ENCODE assay signal across 1 cellular context in the genomic region with DNA sequence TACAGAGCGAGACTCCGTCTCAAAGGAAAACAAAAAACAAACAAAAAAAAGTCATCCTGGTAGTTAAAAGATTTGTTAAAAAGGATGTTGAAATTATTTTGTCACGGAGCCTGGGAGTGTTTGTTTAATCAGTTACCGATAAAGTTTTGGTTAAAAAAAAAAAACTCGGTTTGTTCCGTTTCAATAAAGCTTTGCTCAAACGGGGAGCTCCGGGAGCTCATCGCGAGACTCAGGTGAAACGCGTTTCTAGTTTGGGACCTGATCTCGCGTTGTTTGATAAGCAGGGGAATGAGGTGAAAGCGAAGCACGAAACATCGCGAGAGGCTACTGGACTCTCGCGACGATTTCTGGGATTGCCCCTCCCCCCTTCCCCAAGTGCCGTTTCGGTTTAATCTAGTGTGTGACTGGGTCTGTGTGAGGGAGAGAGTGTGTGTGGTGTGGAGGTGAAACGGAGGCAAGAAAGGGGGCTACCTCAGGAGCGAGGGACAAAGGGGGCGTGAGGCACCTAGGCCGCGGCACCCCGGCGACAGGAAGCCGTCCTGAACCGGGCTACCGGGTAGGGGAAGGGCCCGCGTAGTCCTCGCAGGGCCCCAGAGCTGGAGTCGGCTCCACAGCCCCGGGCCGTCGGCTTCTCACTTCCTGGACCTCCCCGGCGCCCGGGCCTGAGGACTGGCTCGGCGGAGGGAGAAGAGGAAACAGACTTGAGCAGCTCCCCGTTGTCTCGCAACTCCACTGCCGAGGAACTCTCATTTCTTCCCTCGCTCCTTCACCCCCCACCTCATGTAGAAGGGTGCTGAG.
A peak's percentile ranks its signal among the peaks of the same experiment; 100 is the strongest.
TF ChIP-seq lines count a peak whose summit lies in the region.

A gene (plus strand): TSS at position 374 of the 798 bp plus-strand sequence. CDS start 586 bp downstream, outside the sequence.

TF ChIP-seq in HepG2, 621 proteins besides CTCF, POLR2A, EP300 and RAD21 (continued from another document and continues in another):
- TF ChIP-seq, protein P1, sequence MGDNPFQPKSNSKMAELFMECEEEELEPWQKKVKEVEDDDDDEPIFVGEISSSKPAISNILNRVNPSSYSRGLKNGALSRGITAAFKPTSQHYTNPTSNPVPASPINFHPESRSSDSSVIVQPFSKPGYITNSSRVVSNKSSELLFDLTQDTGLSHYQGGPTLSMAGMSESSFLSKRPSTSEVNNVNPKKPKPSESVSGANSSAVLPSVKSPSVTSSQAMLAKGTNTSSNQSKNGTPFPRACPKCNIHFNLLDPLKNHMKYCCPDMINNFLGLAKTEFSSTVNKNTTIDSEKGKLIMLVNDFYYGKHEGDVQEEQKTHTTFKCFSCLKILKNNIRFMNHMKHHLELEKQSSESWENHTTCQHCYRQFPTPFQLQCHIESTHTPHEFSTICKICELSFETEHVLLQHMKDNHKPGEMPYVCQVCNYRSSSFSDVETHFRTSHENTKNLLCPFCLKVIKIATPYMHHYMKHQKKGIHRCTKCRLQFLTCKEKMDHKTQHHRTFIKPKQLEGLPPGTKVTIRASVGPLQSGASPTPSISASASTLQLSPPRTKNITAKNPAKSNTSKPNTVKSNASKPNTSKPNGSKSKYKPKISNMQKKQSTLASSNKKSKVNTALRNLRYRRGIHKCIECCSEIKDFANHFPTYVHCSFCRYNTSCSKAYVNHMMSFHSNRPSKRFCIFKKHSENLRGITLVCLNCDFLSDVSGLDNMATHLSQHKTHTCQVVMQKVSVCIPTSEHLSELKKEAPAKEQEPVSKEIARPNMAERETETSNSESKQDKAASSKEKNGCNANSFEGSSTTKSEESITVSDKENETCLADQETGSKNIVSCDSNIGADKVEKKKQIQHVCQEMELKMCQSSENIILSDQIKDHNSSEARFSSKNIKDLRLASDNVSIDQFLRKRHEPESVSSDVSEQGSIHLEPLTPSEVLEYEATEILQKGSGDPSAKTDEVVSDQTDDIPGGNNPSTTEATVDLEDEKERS (CRISPR knock-in tag; IDR thresholded peaks at IDR 0.05) = 0 out of 2 replicates have a peak, but pooled peaks have one; percentile 49
- 0 out of 2 replicates have a peak, but pooled peaks have one; percentile 28 for TF ChIP-seq ZNF598 (CRISPR knock-in tag; IDR thresholded peaks at IDR 0.05; ENCODE audit: borderline replicate concordance)
- TF ChIP-seq ZKSCAN1 (IDR thresholded peaks at IDR 0.05; ENCODE audit: low read length) = peak; percentile 97; the same call in 1 of the 2 replicates
- TF ChIP-seq, protein P2, sequence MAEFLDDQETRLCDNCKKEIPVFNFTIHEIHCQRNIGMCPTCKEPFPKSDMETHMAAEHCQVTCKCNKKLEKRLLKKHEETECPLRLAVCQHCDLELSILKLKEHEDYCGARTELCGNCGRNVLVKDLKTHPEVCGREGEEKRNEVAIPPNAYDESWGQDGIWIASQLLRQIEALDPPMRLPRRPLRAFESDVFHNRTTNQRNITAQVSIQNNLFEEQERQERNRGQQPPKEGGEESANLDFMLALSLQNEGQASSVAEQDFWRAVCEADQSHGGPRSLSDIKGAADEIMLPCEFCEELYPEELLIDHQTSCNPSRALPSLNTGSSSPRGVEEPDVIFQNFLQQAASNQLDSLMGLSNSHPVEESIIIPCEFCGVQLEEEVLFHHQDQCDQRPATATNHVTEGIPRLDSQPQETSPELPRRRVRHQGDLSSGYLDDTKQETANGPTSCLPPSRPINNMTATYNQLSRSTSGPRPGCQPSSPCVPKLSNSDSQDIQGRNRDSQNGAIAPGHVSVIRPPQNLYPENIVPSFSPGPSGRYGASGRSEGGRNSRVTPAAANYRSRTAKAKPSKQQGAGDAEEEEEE (CRISPR knock-in tag; IDR thresholded peaks at IDR 0.05; ENCODE audit: borderline replicate concordance) = no peak; the same call in 1 of the 2 replicates
- peak; percentile 80; the same call in 1 of the 2 replicates for TF ChIP-seq ZNF160 (CRISPR knock-in tag; IDR thresholded peaks at IDR 0.05)
- TF ChIP-seq ZNF432 (CRISPR knock-in tag; IDR thresholded peaks at IDR 0.05; ENCODE audit: borderline replicate concordance) = no peak
- TF ChIP-seq, protein P3, sequence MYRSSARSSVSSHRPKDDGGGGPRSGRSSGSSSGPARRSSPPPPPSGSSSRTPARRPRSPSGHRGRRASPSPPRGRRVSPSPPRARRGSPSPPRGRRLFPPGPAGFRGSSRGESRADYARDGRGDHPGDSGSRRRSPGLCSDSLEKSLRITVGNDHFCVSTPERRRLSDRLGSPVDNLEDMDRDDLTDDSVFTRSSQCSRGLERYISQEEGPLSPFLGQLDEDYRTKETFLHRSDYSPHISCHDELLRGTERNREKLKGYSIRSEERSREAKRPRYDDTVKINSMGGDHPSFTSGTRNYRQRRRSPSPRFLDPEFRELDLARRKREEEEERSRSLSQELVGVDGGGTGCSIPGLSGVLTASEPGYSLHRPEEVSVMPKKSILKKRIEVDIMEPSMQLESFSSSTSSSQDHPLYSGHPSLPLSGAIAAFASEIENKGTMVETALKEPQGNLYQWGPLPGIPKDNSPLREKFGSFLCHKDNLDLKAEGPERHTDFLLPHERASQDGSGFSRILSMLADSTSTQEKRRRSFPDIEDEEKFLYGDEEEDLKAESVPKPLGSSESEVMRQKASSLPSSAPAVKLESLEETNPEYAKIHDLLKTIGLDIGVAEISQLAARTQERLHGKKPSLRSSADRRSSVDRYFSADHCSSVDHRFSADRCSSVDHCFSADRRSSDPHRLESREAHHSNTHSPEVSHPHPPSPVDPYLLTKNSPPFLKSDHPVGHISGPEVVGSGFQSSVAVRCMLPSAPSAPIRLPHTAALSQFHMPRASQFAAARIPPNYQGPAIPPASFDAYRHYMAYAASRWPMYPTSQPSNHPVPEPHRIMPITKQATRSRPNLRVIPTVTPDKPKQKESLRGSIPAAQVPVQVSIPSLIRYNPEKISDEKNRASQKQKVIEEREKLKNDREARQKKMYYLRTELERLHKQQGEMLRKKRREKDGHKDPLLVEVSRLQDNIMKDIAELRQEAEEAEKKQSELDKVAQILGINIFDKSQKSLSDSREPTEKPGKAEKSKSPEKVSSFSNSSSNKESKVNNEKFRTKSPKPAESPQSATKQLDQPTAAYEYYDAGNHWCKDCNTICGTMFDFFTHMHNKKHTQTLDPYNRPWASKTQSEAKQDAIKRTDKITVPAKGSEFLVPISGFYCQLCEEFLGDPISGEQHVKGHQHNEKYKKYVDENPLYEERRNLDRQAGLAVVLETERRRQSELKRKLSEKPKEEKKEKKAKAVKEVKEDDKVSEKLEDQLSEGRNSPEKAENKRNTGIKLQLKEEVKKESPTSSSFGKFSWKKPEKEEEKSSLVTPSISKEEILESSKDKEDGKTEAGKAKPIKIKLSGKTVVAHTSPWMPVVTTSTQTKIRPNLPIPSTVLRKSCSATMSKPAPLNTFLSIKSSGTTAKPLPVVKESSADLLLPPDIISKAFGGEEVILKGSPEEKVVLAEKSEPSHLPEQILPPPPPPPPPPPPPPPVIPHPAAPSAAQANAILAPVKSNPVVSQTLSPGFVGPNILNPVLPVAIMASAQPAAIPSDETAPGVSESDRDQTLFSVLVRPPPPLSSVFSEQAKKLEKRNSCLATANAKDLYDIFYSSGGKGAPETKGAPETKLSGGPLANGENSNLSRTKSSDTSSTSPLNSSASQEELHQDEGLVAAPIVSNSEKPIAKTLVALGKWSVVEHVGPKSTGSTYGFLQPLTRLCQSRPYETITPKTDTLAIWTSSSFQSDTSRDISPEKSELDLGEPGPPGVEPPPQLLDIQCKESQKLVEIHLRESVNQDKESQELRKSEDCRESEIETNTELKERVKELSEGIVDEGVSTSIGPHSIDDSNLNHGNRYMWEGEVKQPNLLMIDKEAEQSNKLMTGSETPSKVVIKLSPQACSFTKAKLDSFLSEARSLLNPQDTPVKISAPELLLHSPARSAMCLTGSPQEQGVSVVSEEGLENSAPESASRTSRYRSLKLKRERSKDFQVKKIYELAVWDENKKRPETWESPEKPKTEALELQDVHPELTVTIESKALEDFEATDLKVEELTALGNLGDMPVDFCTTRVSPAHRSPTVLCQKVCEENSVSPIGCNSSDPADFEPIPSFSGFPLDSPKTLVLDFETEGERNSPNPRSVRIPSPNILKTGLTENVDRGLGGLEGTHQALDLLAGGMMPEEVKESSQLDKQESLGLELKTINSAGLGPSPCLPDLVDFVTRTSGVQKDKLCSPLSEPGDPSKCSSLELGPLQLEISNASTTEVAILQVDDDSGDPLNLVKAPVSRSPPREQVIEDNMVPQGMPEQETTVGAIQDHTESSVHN (CRISPR knock-in tag; IDR thresholded peaks at IDR 0.05) = 0 out of 2 replicates have a peak, but pooled peaks have one; percentile 66
- TF ChIP-seq, protein P4, sequence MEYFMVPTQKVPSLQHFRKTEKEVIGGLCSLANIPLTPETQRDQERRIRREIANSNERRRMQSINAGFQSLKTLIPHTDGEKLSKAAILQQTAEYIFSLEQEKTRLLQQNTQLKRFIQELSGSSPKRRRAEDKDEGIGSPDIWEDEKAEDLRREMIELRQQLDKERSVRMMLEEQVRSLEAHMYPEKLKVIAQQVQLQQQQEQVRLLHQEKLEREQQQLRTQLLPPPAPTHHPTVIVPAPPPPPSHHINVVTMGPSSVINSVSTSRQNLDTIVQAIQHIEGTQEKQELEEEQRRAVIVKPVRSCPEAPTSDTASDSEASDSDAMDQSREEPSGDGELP (IDR thresholded peaks at IDR 0.05; ENCODE audit: borderline replicate concordance, low read depth) = peak; percentile 22; the same call in 1 of the 2 replicates
- TF ChIP-seq GATAD1 (CRISPR knock-in tag; IDR thresholded peaks at IDR 0.05) = peak; percentile 94
- TF ChIP-seq, protein P5, sequence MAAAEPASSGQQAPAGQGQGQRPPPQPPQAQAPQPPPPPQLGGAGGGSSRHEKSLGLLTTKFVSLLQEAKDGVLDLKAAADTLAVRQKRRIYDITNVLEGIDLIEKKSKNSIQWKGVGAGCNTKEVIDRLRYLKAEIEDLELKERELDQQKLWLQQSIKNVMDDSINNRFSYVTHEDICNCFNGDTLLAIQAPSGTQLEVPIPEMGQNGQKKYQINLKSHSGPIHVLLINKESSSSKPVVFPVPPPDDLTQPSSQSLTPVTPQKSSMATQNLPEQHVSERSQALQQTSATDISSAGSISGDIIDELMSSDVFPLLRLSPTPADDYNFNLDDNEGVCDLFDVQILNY (CRISPR knock-in tag; conservative IDR thresholded peaks at IDR 0.05) = no peak
- no peak for TF ChIP-seq FLYWCH1 (CRISPR knock-in tag; IDR thresholded peaks at IDR 0.05)
- TF ChIP-seq EEA1 (CRISPR knock-in tag; IDR thresholded peaks at IDR 0.05; ENCODE audit: borderline replicate concordance) = no peak
- TF ChIP-seq, protein P6, sequence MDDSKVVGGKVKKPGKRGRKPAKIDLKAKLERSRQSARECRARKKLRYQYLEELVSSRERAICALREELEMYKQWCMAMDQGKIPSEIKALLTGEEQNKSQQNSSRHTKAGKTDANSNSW (CRISPR knock-in tag; IDR thresholded peaks at IDR 0.05; ENCODE audit: borderline replicate concordance) = no peak
- TF ChIP-seq RORA (CRISPR knock-in tag; IDR thresholded peaks at IDR 0.05) = no peak
- TF ChIP-seq, protein P7, sequence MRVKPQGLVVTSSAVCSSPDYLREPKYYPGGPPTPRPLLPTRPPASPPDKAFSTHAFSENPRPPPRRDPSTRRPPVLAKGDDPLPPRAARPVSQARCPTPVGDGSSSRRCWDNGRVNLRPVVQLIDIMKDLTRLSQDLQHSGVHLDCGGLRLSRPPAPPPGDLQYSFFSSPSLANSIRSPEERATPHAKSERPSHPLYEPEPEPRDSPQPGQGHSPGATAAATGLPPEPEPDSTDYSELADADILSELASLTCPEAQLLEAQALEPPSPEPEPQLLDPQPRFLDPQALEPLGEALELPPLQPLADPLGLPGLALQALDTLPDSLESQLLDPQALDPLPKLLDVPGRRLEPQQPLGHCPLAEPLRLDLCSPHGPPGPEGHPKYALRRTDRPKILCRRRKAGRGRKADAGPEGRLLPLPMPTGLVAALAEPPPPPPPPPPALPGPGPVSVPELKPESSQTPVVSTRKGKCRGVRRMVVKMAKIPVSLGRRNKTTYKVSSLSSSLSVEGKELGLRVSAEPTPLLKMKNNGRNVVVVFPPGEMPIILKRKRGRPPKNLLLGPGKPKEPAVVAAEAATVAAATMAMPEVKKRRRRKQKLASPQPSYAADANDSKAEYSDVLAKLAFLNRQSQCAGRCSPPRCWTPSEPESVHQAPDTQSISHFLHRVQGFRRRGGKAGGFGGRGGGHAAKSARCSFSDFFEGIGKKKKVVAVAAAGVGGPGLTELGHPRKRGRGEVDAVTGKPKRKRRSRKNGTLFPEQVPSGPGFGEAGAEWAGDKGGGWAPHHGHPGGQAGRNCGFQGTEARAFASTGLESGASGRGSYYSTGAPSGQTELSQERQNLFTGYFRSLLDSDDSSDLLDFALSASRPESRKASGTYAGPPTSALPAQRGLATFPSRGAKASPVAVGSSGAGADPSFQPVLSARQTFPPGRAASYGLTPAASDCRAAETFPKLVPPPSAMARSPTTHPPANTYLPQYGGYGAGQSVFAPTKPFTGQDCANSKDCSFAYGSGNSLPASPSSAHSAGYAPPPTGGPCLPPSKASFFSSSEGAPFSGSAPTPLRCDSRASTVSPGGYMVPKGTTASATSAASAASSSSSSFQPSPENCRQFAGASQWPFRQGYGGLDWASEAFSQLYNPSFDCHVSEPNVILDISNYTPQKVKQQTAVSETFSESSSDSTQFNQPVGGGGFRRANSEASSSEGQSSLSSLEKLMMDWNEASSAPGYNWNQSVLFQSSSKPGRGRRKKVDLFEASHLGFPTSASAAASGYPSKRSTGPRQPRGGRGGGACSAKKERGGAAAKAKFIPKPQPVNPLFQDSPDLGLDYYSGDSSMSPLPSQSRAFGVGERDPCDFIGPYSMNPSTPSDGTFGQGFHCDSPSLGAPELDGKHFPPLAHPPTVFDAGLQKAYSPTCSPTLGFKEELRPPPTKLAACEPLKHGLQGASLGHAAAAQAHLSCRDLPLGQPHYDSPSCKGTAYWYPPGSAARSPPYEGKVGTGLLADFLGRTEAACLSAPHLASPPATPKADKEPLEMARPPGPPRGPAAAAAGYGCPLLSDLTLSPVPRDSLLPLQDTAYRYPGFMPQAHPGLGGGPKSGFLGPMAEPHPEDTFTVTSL (CRISPR knock-in tag; IDR thresholded peaks at IDR 0.05; ENCODE audit: borderline replicate concordance) = peak; percentile 64; the same call in 1 of the 2 replicates
- no peak; the same call in 1 of the 2 replicates for TF ChIP-seq JUND (CRISPR knock-in tag; IDR thresholded peaks at IDR 0.05)
- TF ChIP-seq, protein P8, sequence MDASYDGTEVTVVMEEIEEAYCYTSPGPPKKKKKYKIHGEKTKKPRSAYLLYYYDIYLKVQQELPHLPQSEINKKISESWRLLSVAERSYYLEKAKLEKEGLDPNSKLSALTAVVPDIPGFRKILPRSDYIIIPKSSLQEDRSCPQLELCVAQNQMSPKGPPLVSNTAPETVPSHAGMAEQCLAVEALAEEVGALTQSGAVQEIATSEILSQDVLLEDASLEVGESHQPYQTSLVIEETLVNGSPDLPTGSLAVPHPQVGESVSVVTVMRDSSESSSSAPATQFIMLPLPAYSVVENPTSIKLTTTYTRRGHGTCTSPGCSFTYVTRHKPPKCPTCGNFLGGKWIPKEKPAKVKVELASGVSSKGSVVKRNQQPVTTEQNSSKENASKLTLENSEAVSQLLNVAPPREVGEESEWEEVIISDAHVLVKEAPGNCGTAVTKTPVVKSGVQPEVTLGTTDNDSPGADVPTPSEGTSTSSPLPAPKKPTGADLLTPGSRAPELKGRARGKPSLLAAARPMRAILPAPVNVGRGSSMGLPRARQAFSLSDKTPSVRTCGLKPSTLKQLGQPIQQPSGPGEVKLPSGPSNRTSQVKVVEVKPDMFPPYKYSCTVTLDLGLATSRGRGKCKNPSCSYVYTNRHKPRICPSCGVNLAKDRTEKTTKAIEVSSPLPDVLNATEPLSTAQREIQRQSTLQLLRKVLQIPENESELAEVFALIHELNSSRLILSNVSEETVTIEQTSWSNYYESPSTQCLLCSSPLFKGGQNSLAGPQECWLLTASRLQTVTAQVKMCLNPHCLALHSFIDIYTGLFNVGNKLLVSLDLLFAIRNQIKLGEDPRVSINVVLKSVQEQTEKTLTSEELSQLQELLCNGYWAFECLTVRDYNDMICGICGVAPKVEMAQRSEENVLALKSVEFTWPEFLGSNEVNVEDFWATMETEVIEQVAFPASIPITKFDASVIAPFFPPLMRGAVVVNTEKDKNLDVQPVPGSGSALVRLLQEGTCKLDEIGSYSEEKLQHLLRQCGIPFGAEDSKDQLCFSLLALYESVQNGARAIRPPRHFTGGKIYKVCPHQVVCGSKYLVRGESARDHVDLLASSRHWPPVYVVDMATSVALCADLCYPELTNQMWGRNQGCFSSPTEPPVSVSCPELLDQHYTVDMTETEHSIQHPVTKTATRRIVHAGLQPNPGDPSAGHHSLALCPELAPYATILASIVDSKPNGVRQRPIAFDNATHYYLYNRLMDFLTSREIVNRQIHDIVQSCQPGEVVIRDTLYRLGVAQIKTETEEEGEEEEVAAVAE (CRISPR knock-in tag; IDR thresholded peaks at IDR 0.05; ENCODE audit: borderline replicate concordance) = peak; percentile 69; the same call in 1 of the 2 replicates
